In the genomic region with DNA sequence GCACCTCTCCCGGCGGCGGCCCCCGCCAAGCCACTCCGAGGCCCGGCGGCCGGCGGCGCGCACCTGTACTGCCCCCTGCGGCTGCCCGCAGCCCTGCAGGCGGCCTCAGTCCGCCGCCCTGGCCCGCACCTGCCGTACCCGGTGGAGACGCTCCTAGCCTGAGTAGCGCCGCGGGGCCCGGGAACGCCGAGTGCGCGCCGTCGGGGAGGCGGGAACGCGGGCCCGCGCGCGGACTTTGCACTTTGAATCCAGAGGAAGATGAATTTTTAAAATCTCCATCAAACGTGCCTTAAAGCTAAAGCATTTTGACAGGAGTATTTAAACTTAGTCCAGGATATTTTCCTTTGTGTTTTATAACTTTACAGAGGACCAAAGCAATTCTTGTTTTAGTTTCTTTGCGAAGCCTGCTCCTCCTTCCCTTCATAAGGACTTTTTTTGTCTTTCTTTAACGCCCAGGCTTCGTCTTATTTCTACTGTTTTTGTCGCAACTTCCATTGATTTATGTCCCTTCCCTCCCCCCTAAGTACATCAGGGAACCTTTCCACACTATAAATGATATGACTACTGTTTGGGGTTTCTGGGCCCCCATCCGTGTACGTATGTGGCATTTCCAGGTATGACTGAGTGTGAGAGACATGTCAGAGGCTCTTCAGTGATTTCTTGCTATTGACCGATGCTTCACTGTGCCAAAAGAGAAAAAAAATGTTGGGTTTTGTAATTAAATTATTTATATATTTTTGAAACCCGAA, we compare ENCODE assay signal across 8 cellular contexts. TPM values are rescaled to one million over a fixed set of nuclear protein-coding genes. Genes with fewer than 3 reads are reported as not detected.
DNase-seq lines count a peak whose midpoint lies in the region; ATAC-seq and TF ChIP-seq lines count a peak whose summit lies in the region.

No MANE protein-coding gene starts in this region.

- DNase-seq in GM03348 (ENCODE audit: low spot score) (peak; percentile 69), NCI-H2029 (lab: John Stamatoyannopoulos, UW) (peak; percentile 52), neural progenitor cell (ENCODE audit: low spot score) (peak; percentile 84), NAMALWA (ENCODE audit: low spot score) (no peak)
- DNase-seq in effector memory CD8-positive, alpha-beta T cell = no peak
- DNase-seq in activated effector memory CD4-positive, alpha-beta T cell treated with Interleukin-2 at 50 U/mL for 16 hours = no peak

- peaks cover 65 to 80% of the 10 kb centered on the region in 2 donors for H3K27me3 Mint-ChIP-seq in effector memory CD8-positive, alpha-beta T cell
- peaks cover 62% of the 10 kb centered on the region for H3K27me3 Mint-ChIP-seq in neural progenitor cell (ENCODE audit: insufficient read depth, low read depth)

- peaks cover 3% of the 10 kb centered on the region for H3F3A ChIP-seq in neural progenitor cell (ENCODE audit: low read depth)

- no peaks in the 10 kb centered on the region for H3K79me2 ChIP-seq in neural progenitor cell (ENCODE audit: low read depth)

- H3K4me2 ChIP-seq in neural progenitor cell = peak overlapping the region; percentile 47

- no peak overlapping the region for H2AFZ ChIP-seq in neural progenitor cell (replicated peaks)

- H4K20me1 ChIP-seq in neural progenitor cell (ENCODE audit: low read depth) = peaks cover 56% of the 10 kb centered on the region

- H3K4me3 Mint-ChIP-seq in effector memory CD8-positive, alpha-beta T cell = peak overlapping the region; percentile 1 to 21
- H3K4me3 Mint-ChIP-seq in neural progenitor cell = peak overlapping the region; percentile 65

- no peak overlapping the region for H3K9ac ChIP-seq in neural progenitor cell

- H3K4me1 Mint-ChIP-seq in effector memory CD8-positive, alpha-beta T cell (ENCODE audit: low read depth in 2 of 2) = peaks cover 18 to 24% of the 10 kb centered on the region in 2 donors
- H3K4me1 Mint-ChIP-seq in neural progenitor cell = peaks cover 26% of the 10 kb centered on the region

- H3K9me3 Mint-ChIP-seq in effector memory CD8-positive, alpha-beta T cell = no peaks in the 10 kb centered on the region
- H3K9me3 Mint-ChIP-seq in neural progenitor cell = peaks cover 15% of the 10 kb centered on the region

- no peaks in the 10 kb centered on the region for H3K36me3 ChIP-seq in neural progenitor cell

- H3K27ac Mint-ChIP-seq in effector memory CD8-positive, alpha-beta T cell = no peak overlapping the region
- no peak overlapping the region for H3K27ac Mint-ChIP-seq in neural progenitor cell

- peak overlapping the region; percentile 22 for H3K4me3 ChIP-seq in neural progenitor cell

- peak; percentile 53 for TF ChIP-seq CTCF in neural progenitor cell (IDR thresholded peaks at IDR 0.05)

- H3K9me3 ChIP-seq in neural progenitor cell (ENCODE audit: low read depth) = no peaks in the 10 kb centered on the region

- no peak overlapping the region for H3K27ac ChIP-seq in neural progenitor cell

- no peaks in the 10 kb centered on the region for H3K36me3 Mint-ChIP-seq in effector memory CD8-positive, alpha-beta T cell (ENCODE audit: insufficient read depth)
- no peaks in the 10 kb centered on the region for H3K36me3 Mint-ChIP-seq in neural progenitor cell

- peaks cover 91% of the 10 kb centered on the region for H3K27me3 ChIP-seq in neural progenitor cell

- no peak for ATAC-seq in effector memory CD8-positive, alpha-beta T cell (replicated peaks)
- no peak for ATAC-seq in GM18868 (IDR thresholded peaks at IDR 0.05; ENCODE audit: unreplicated experiment)
- ATAC-seq in GM21717 (IDR thresholded peaks at IDR 0.05; ENCODE audit: unreplicated experiment) = no peak

- peaks cover 10% of the 10 kb centered on the region for H3K4me1 ChIP-seq in neural progenitor cell

RNA-seq across cellular contexts. Expression of a gene that starts 2.0 kb away (rescaled TPM):
- not detected in 2 replicates for total RNA-seq in neural progenitor cell (ENCODE audit: low replicate concordance)

Comparison
In these comparisons a context has a peak if more than half of its experiments do, and no peak if none do; other contexts are left out.
1. DNase-seq: peak in GM03348 (single experiment), NCI-H2029 (single experiment) and neural progenitor cell (single experiment); none in effector memory CD8-positive, alpha-beta T cell (0 of 3), NAMALWA (single experiment) and activated effector memory CD4-positive, alpha-beta T cell treated with Interleukin-2 at 50 U/mL for 16 hours (single experiment).